In the genomic region with DNA sequence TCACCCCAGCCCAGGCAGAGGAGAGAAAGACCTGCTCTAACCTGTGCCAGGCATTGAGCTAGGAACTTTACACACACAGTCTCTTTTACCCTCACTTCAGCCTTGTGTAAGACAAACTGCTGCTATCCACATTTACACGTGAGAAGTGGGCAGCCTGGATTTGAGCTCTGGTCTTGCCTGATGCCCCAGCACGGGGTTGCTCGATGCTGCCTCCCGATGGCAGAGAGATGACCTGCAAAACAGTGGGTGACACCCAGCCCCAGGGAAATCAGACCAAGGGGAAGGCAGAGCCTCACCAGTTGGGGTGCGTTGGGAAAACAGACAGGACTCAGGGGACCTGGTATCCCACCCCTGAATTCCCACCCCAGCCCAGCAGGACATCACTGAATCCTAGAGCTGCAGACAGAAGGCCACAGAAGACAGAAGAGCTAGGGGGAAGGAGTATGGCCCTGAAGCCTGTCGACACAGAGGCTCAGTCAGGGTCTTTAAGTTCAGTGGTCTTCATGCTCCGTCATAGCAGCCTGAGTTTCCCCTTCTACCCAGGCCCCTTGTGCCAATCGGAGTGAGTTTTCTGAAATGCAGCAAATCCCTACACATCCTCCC, we compare ENCODE assay signal across 8 cellular contexts. TPM values are rescaled to one million over a fixed set of nuclear protein-coding genes. Genes with fewer than 3 reads are reported as not detected.
A peak's percentile ranks its signal among the peaks of the same experiment; 100 is the strongest.
DNase-seq lines count a peak whose midpoint lies in the region; ATAC-seq and TF ChIP-seq lines count a peak whose summit lies in the region.

No MANE protein-coding gene starts in this region.

- 80% methylated on average over 4 of the region's 8 CpGs for WGBS in mammary epithelial cell (ENCODE audit: low coverage, missing lambda C conversion rate)
- WGBS in mesenchymal stem cell: 64% methylated on average over 8 of the region's 8 CpGs

- peak overlapping the region in 1 of 2 experiments; percentile 10 for H3K14ac ChIP-seq in mesenchymal stem cell (ENCODE audit: low read length in 2 of 2)

- no peak overlapping the region for H3K4ac ChIP-seq in mesenchymal stem cell (ENCODE audit: low read depth in 1 of 2, low read length in 2 of 2)

- ATAC-seq in GM19397 (IDR thresholded peaks at IDR 0.05; ENCODE audit: unreplicated experiment) (no peak), GM21737 (IDR thresholded peaks at IDR 0.05; ENCODE audit: unreplicated experiment) (no peak), GM19328 (IDR thresholded peaks at IDR 0.05; ENCODE audit: unreplicated experiment) (no peak)

- no TSS peak for BruUV-seq in MCF 10A (replicated peaks; lab: Mats Ljungman, UMichigan)
- BruUV-seq in mammary epithelial cell (replicated peaks; lab: Mats Ljungman, UMichigan): no TSS peak

- H3K4me3 Mint-ChIP-seq in MCF 10A (ENCODE audit: unreplicated experiment): no peak overlapping the region

- TF ChIP-seq CTCF in MCF 10A (IDR thresholded peaks at IDR 0.05; ENCODE audit: unreplicated experiment): peak; percentile 55
- TF ChIP-seq CTCF in breast epithelium (IDR thresholded peaks at IDR 0.05): peak in 1 of 3 donors; percentile 17
- TF ChIP-seq CTCF in mammary epithelial cell (conservative IDR thresholded peaks at IDR 0.05 in 1 of 2, IDR thresholded peaks at IDR 0.05 in 1 of 2; ENCODE audit: extremely low read depth in 1 of 2, insufficient read depth in 1 of 2, low read depth in 1 of 2, low read length in 2 of 2): peak; percentile 61 to 85

- no peaks in the 10 kb centered on the region for H3K36me3 Mint-ChIP-seq in MCF 10A (ENCODE audit: insufficient read depth, unreplicated experiment)

- no peak overlapping the region for H2BK5ac ChIP-seq in mesenchymal stem cell (ENCODE audit: low read depth, low read length, poor library complexity, severe bottlenecking)

- no peak overlapping the region for H3K18ac ChIP-seq in mesenchymal stem cell (ENCODE audit: low read depth in 1 of 2, low read length in 2 of 2)

- H3K27me3 ChIP-seq in breast epithelium (no peaks in the 10 kb centered on the region), mammary epithelial cell (ENCODE audit: insufficient read depth, low read length) (no peaks in the 10 kb centered on the region), mesenchymal stem cell (ENCODE audit: control insufficient read depth in 1 of 2, insufficient read depth in 1 of 2, low read length in 2 of 2) (peaks cover 7 to 72% of the 10 kb centered on the region in 2 experiments)

- H2AK5ac ChIP-seq in mesenchymal stem cell (ENCODE audit: low read length, severe bottlenecking): no peak overlapping the region

- H3K36me3 ChIP-seq in breast epithelium (no peaks in the 10 kb centered on the region), mammary epithelial cell (ENCODE audit: insufficient read depth, low read length) (no peaks in the 10 kb centered on the region), mesenchymal stem cell (ENCODE audit: control insufficient read depth in 1 of 2, insufficient read depth in 2 of 2, low read depth in 1 of 2, low read length in 2 of 2) (no peaks in the 10 kb centered on the region)

- H3K9me3 ChIP-seq in breast epithelium (no peaks in the 10 kb centered on the region), mammary epithelial cell (replicated peaks; ENCODE audit: insufficient read depth, low read length) (peaks cover 4% of the 10 kb centered on the region), mesenchymal stem cell (ENCODE audit: control insufficient read depth, low read length) (no peaks in the 10 kb centered on the region)

- in situ Hi-C loops in mammary epithelial cell (cut with MboI; ENCODE audit: low sequenced_read_pairs in 2 of 2): loop anchor here (5.0 to 25.0 kb wide), 4 partner anchors 70 to 743 kb away; no protein-coding TSS in a partner anchor

- no peak overlapping the region for H3K27ac Mint-ChIP-seq in MCF 10A (ENCODE audit: low read depth, unreplicated experiment)

- H3K23ac ChIP-seq in mesenchymal stem cell (ENCODE audit: low read length in 2 of 2): no peak overlapping the region

- no peak overlapping the region for H2AFZ ChIP-seq in mammary epithelial cell (ENCODE audit: low read depth, low read length)
- H2AFZ ChIP-seq in mesenchymal stem cell (ENCODE audit: low read depth, low read length): no peak overlapping the region

- H3K9me3 Mint-ChIP-seq in MCF 10A (ENCODE audit: unreplicated experiment): no peaks in the 10 kb centered on the region

- POLR2A ChIA-PET in MCF 10A (lab: Yijun Ruan, JAX): interaction anchor here (0.6 to 0.7 kb wide), 2 partner anchors 73 to 1095 kb away, joined by 3 to 4 read pairs; no protein-coding TSS in a partner anchor

- H2BK12ac ChIP-seq in mesenchymal stem cell (ENCODE audit: low read length in 2 of 2): no peak overlapping the region

- dilution Hi-C loops in mammary epithelial cell (cut with HindIII; ENCODE audit: low sequenced_read_pairs): no loop called here

- CTCF ChIA-PET in MCF 10A (lab: Yijun Ruan, JAX): interaction anchor here (0.6 to 2.6 kb wide), 12 partner anchors 15 to 690 kb away, joined by 3 to 8 read pairs (median 4); no protein-coding TSS in a partner anchor
- CTCF ChIA-PET in mammary epithelial cell (lab: Charles Lee; ENCODE audit: low non-redundant PET): interaction anchor here (0.6 kb wide), 1 partner anchor 88 kb away, joined by 9 read pairs; no protein-coding TSS in a partner anchor

- no peak overlapping the region for H2BK15ac ChIP-seq in mesenchymal stem cell (ENCODE audit: low read depth, poor library complexity, severe bottlenecking)

- H3K79me1 ChIP-seq in mesenchymal stem cell (replicated peaks; ENCODE audit: low read length, poor library complexity, severe bottlenecking): no peaks in the 10 kb centered on the region

- H3K27me3 Mint-ChIP-seq in MCF 10A (ENCODE audit: insufficient read depth, unreplicated experiment): peaks cover 37% of the 10 kb centered on the region

- no peak overlapping the region for H3K27ac ChIP-seq in breast epithelium
- no peak overlapping the region for H3K27ac ChIP-seq in mammary epithelial cell (ENCODE audit: insufficient read depth, low read depth, low read length)
- no peak overlapping the region for H3K27ac ChIP-seq in mesenchymal stem cell (ENCODE audit: low read length, poor library complexity, severe bottlenecking)

- no peak overlapping the region for H2BK120ac ChIP-seq in mesenchymal stem cell (ENCODE audit: low read depth, low read length)

- intact Hi-C loops in MCF 10A (cut with micrococcal nuclease): loop anchor here (1.0 to 5.0 kb wide), 3 partner anchors 76 to 232 kb away; no protein-coding TSS in a partner anchor
- intact Hi-C loops in breast epithelium (cut with DNase I; ENCODE audit: low total_unique reads): no loop called here
- intact Hi-C loops in mammary epithelial cell (cut with micrococcal nuclease): loop anchor here (1.0 to 10.0 kb wide), 3 partner anchors 76 to 248 kb away; partner anchors contain the start of gene TGM2

- H3K4me2 ChIP-seq in mammary epithelial cell (ENCODE audit: insufficient read depth, low read depth, low read length) (no peak overlapping the region), mesenchymal stem cell (ENCODE audit: low read length, poor library complexity, severe bottlenecking) (no peak overlapping the region)

- H4K8ac ChIP-seq in mesenchymal stem cell (ENCODE audit: low read length): no peak overlapping the region

- H4K20me1 ChIP-seq in mammary epithelial cell (ENCODE audit: insufficient read depth, low read length): no peaks in the 10 kb centered on the region

- TF ChIP-seq POLR2A in breast epithelium (IDR thresholded peaks at IDR 0.05): no peak

- no peak overlapping the region for H4K91ac ChIP-seq in mesenchymal stem cell (ENCODE audit: low read length)

- DNase-seq in MCF 10A (ENCODE audit: unreplicated experiment) (peak; percentile 63), breast epithelium (ENCODE audit: low spot score in 2 of 2) (no peak), NCI-H460 (ENCODE audit: extremely low read depth, low read depth) (peak; percentile 20), mammary epithelial cell (peak; percentile 30), mesenchymal stem cell (peak; percentile 39)

- H3K9ac ChIP-seq in mammary epithelial cell (ENCODE audit: insufficient read depth, low read length): no peak overlapping the region
- no peak overlapping the region for H3K9ac ChIP-seq in mesenchymal stem cell (ENCODE audit: low read length)

- H3K79me2 ChIP-seq in mammary epithelial cell (ENCODE audit: insufficient read depth, low read length): no peaks in the 10 kb centered on the region

- H3K4me1 Mint-ChIP-seq in MCF 10A (ENCODE audit: insufficient read depth, unreplicated experiment): no peaks in the 10 kb centered on the region

- peaks cover 2 to 5% of the 10 kb centered on the region in 2 donors for H3K4me1 ChIP-seq in breast epithelium
- peaks cover 12% of the 10 kb centered on the region for H3K4me1 ChIP-seq in mammary epithelial cell (ENCODE audit: insufficient read depth, low read length)
- H3K4me1 ChIP-seq in mesenchymal stem cell (ENCODE audit: control insufficient read depth, insufficient read depth, low read depth, low read length): peaks cover 7% of the 10 kb centered on the region

- H3K4me3 ChIP-seq in breast epithelium (no peak overlapping the region), mammary epithelial cell (replicated peaks in 1 of 3; ENCODE audit: insufficient read depth in 1 of 3, low read depth in 2 of 3, low read length in 3 of 3) (no peak overlapping the region), mesenchymal stem cell (ENCODE audit: insufficient read depth in 1 of 2, low read depth in 1 of 2, low read length in 2 of 2) (no peak overlapping the region)

RNA-seq across cellular contexts. Expression of gene BPI, which starts 1.0 kb away (rescaled TPM):
- total RNA-seq in MCF 10A (2022) (not detected in 2 replicates), breast epithelium (under 1 TPM in 1 of 3 donors, not detected in 2; 0.59 TPM), mammary epithelial cell (not detected)
- total RNA-seq in NCI-H460 (2014; rRNA removed; shearing (Covaris generic)): not detected in 2 replicates
- not detected in 2 replicates for polyA plus RNA-seq in NCI-H460 (2014; cell fraction: nucleus; rRNA removed)
- polyA plus RNA-seq in mammary epithelial cell: not detected
- not detected for polyA minus RNA-seq in mammary epithelial cell
- polyA plus RNA-seq in mesenchymal stem cell (2013, experiment 1 of 2): not detected
- not detected for polyA plus RNA-seq in mesenchymal stem cell (2013, experiment 2 of 2)

RNA-seq across cellular contexts. Expression of gene LBP, which starts 41.3 kb away (rescaled TPM):
- not detected in 2 replicates for total RNA-seq in MCF 10A (2022)
- total RNA-seq in breast epithelium: 10 to 100 TPM in 1 of 3 donors, 1 to 10 TPM in 1, under 1 TPM in 1; 0.73 to 15.0 (median 3.9) TPM
- not detected in 2 replicates for total RNA-seq in NCI-H460 (2014; rRNA removed; shearing (Covaris generic))
- polyA plus RNA-seq in NCI-H460 (2014; cell fraction: nucleus; rRNA removed): not detected in 2 replicates
- total RNA-seq in mammary epithelial cell: not detected
- not detected for polyA plus RNA-seq in mammary epithelial cell
- polyA minus RNA-seq in mammary epithelial cell: not detected
- 0.08 TPM for polyA plus RNA-seq in mesenchymal stem cell (2013, experiment 1 of 2)
- polyA plus RNA-seq in mesenchymal stem cell (2013, experiment 2 of 2): 0.12 TPM

RNA-seq across cellular contexts. Expression of gene KIAA1755, which starts 44.4 kb away (rescaled TPM):
- total RNA-seq in MCF 10A (2022) (not detected in 2 replicates), breast epithelium (1 to 10 TPM; 2.1 to 5.1 (median 4.3) TPM), mammary epithelial cell (under 1 TPM; 0.40 to 0.83 TPM)
- total RNA-seq in NCI-H460 (2014; rRNA removed; shearing (Covaris generic)): not detected in 2 replicates
- 0.33 TPM in 1 of 2 replicates, not detected in the other for polyA plus RNA-seq in NCI-H460 (2014; cell fraction: nucleus; rRNA removed)
- polyA plus RNA-seq in mammary epithelial cell: 0.41 TPM
- polyA minus RNA-seq in mammary epithelial cell: 2.3 TPM
- polyA plus RNA-seq in mesenchymal stem cell (2013, experiment 1 of 2): 0.50 TPM
- 0.40 TPM for polyA plus RNA-seq in mesenchymal stem cell (2013, experiment 2 of 2)

Comparison
In these comparisons a context has a peak if more than half of its experiments do, and no peak if none do; other contexts are left out.
1. DNase-seq: peak in MCF 10A (single experiment), NCI-H460 (single experiment), mammary epithelial cell (single experiment) and mesenchymal stem cell (single experiment); none in breast epithelium (0 of 2).